24 cellular contexts compared by ENCODE assay signal in the genomic region with DNA sequence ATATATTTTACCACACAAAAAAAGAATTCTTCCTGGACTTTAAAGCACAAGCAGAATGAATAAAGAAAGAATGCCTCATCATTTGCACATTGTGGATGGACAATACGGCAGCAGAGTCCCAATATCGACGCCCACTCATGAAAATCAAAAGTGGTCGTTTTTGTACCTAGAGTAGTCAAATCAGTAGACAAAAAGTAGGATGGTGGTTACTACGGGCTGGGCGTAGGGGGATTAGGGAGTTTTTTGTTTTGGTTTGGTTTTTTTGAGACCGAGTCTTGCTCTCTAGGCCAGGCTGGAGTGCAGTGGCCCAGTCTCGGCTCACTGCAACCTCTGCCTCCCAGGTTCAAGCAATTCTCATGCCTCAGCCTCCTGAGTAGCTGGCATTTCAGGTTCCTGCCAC.
"Had no signal": no experiment of that assay in that cellular context is flagged by ENCODE, and none has a peak within 500 bp of the region (broad histone marks: within the 10 kb centered on the region; RNA-seq: fewer than 3 reads in every experiment).

No MANE protein-coding gene starts in this region.

- H3K27me3 Mint-ChIP-seq: naive thymus-derived CD8-positive, alpha-beta T cell; progenitor cell of endocrine pancreas had no signal

- ATAC-seq: heart left ventricle; left ventricle myocardium superior; naive thymus-derived CD8-positive, alpha-beta T cell; WTC11 had no signal

- H3K9me3 Mint-ChIP-seq: activated naive CD4-positive, alpha-beta T cell treated with anti-CD3 and anti-CD28 coated beads for 36 hours; activated T-cell treated with anti-CD3 and anti-CD28 coated beads, Interleukin-2, amount 50 U/mL, for 24 hours; activated T-helper 2 cell treated with anti-CD3 and anti-CD28 coated beads, Interferon-gamma antibody, Interleukin-2, Interleukin-4, amounts not matched to agents 10 μg/mL and 5 μg/mL and 100 μg/mL, durations not matched to agents 14 hours and 24 hours and 36 hours; brain; dendritic cell treated with granulocyte-macrophage colony-stimulating factor and Interleukin-4, amounts not matched to agents 40 ng/mL and 50 ng/mL, for 4 days; mesothelial cell of epicardium; naive thymus-derived CD8-positive, alpha-beta T cell; T-helper 1 cell treated with Interleukin-12 subunit alpha and Interleukin-12 subunit beta and Interleukin-4 antibody, amounts not matched to agents 30 μg/mL and 1 μg/mL, for 36 hours; WTC11 had no signal

- DNase-seq: activated CD4-positive, alpha-beta T cell treated with anti-CD3 and anti-CD28 coated beads for 4 hours; activated CD8-positive, alpha-beta memory T cell treated with anti-CD3 and anti-CD28 coated beads for 24 hours; activated CD8-positive, alpha-beta memory T cell treated with anti-CD3 and anti-CD28 coated beads, Interleukin-2, amount 50 U/mL, for 4 hours; activated naive CD4-positive, alpha-beta T cell treated with anti-CD3 and anti-CD28 coated beads for 36 hours; activated T-cell treated with anti-CD3 and anti-CD28 coated beads, Interleukin-2, amount 50 U/mL, for 24 hours; aorta; effector CD4-positive, alpha-beta T cell; heart left ventricle; left ventricle myocardium superior; mammary epithelial cell; naive thymus-derived CD8-positive, alpha-beta T cell; retina; stimulated activated CD4-positive, alpha-beta T cell treated with anti-CD3 and anti-CD28 coated beads, Interleukin-12 subunit alpha, Interleukin-12 subunit beta, amount 100 ng/mL, for 4 hours; stimulated activated CD4-positive, alpha-beta T cell treated with anti-CD3 and anti-CD28 coated beads, Interleukin-4, amount 100 ng/mL, for 4 hours; T1000 had no signal

- H3K27ac Mint-ChIP-seq: activated naive CD4-positive, alpha-beta T cell treated with anti-CD3 and anti-CD28 coated beads for 36 hours; activated T-cell treated with anti-CD3 and anti-CD28 coated beads, Interleukin-2, amount 50 U/mL, for 24 hours; activated T-helper 2 cell treated with anti-CD3 and anti-CD28 coated beads, Interferon-gamma antibody, Interleukin-2, Interleukin-4, amounts not matched to agents 10 μg/mL and 5 μg/mL and 100 μg/mL, durations not matched to agents 14 hours and 24 hours and 36 hours; brain; dendritic cell treated with granulocyte-macrophage colony-stimulating factor and Interleukin-4, amounts not matched to agents 40 ng/mL and 50 ng/mL, for 4 days; mesothelial cell of epicardium; naive thymus-derived CD8-positive, alpha-beta T cell; progenitor cell of endocrine pancreas; T-helper 1 cell treated with Interleukin-12 subunit alpha and Interleukin-12 subunit beta and Interleukin-4 antibody, amounts not matched to agents 30 μg/mL and 1 μg/mL, for 36 hours; WTC11 had no signal

- H3K36me3 Mint-ChIP-seq: brain; mesothelial cell of epicardium; naive thymus-derived CD8-positive, alpha-beta T cell; WTC11 had no signal

- FAIRE-seq: endometrium, islet of Langerhans had no signal

- H3K4me3 Mint-ChIP-seq: activated naive CD4-positive, alpha-beta T cell treated with anti-CD3 and anti-CD28 coated beads for 36 hours; activated T-cell treated with anti-CD3 and anti-CD28 coated beads, Interleukin-2, amount 50 U/mL, for 24 hours; brain; dendritic cell treated with granulocyte-macrophage colony-stimulating factor and Interleukin-4, amounts not matched to agents 40 ng/mL and 50 ng/mL, for 4 days; mesothelial cell of epicardium; naive thymus-derived CD8-positive, alpha-beta T cell; T-helper 1 cell treated with Interleukin-12 subunit alpha and Interleukin-12 subunit beta and Interleukin-4 antibody, amounts not matched to agents 30 μg/mL and 1 μg/mL, for 36 hours; WTC11 had no signal
